Comparison of ENCODE assay signal across 8 cellular contexts in the genomic region with DNA sequence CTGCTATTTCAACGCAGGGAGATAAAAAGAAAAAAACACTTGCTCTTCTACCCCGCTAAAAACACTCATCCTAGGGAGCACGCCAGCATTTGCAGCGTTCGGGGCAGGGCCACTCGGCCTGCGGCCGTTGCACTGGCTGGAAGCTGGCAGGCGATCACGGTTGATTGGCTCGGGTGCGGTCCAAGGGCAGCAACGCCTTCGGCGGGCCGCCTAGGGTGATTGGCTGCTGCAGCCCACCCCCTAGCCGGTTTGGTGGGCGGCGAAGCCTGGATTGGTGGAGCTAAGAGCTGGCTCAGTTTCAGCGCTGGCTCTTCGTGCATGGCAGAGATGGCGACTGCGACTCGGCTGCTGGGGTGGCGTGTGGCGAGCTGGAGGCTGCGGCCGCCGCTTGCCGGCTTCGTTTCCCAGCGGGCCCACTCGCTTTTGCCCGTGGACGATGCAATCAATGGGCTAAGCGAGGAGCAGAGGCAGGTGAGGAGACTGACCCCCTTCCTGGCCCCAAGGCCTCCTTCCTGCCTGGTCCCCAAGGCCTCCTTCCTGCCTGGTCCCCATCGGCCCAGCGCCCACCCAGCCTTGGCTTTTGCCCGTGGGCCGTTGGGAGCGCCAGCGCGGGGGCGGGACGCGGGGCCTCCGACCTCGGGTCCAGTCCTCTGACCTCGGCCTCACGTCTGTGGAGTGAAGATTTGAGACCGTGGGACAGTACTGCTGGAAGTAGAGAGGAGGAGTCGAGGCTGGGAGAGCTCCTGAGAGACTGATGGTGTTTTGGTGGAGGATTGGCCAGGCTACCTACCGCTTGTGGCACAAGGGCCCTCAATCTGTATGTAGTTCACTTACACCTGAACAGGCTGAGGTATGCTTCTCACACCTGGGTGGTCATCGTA. TPM values are rescaled to one million over a fixed set of nuclear protein-coding genes. Genes with fewer than 3 reads are reported as not detected.
DNase-seq lines count a peak whose midpoint lies in the region; ATAC-seq and TF ChIP-seq lines count a peak whose summit lies in the region.

A gene (plus strand): TSS at position 295 of the 881 bp plus-strand sequence. CDS start 33 bp downstream, at position 328.

- no peaks in the 10 kb centered on the region for H4K20me1 ChIP-seq in Karpas-422 (ENCODE audit: insufficient read depth, low read depth, low read length)

- TF ChIP-seq POLR2A in esophagus squamous epithelium (IDR thresholded peaks at IDR 0.05), result peak in 2 of 4 donors; percentile 42 to 62

- peak within 1 kb of the TSS; percentile 59 for H3K27ac ChIP-seq in Karpas-422 (ENCODE audit: low read length)
- H3K27ac ChIP-seq in esophagus squamous epithelium, result peak within 1 kb of the TSS; percentile 44 to 85 (median 73)

- DNase-seq in DMS53 treated with DMSO at 0.1 percent for 48 hours (lab: John Stamatoyannopoulos, UW; ENCODE audit: unreplicated experiment), result peak; percentile 72
- DNase-seq in Karpas-422, result peak; percentile 97
- peak; percentile 97 for DNase-seq in RKO (ENCODE audit: low spot score)
- DNase-seq in activated T-helper 1 cell treated with Interleukin-2 at 50 U/mL for 16 hours (ENCODE audit: low read depth), result peak; percentile 78
- peak; percentile 72 for DNase-seq in esophagus squamous epithelium (lab: John Stamatoyannopoulos, UW)
- DNase-seq in myocyte (ENCODE audit: low read depth), result peak; percentile 97
- peak; percentile 90 to 92 for DNase-seq in stimulated activated CD8-positive, alpha-beta memory T cell treated with anti-CD3 and anti-CD28 coated beads, Interleukin-7, amount 100 ng/mL, for 48 hours (ENCODE audit: extremely low read depth in 1 of 2, low read depth in 1 of 2)

- WGBS in esophagus squamous epithelium, 2 donors, result 4% methylated on average over 5 to 23 of the region's 54 CpGs

- peak within 1 kb of the TSS; percentile 75 for H2AFZ ChIP-seq in Karpas-422 (ENCODE audit: low read length)

- peak; percentile 82 for ATAC-seq in GM21786 (IDR thresholded peaks at IDR 0.05; ENCODE audit: unreplicated experiment)

- H3K9ac ChIP-seq in Karpas-422 (ENCODE audit: low read length), result peak within 1 kb of the TSS; percentile 89

- TF ChIP-seq CTCF in esophagus squamous epithelium (IDR thresholded peaks at IDR 0.05), result peak in 1 of 6 experiments; percentile 2

- H3K36me3 ChIP-seq in Karpas-422 (ENCODE audit: insufficient read depth, low read length) (peaks cover 19% of the 10 kb centered on the region; the same call in 1 of the 2 replicates), esophagus squamous epithelium (peaks cover 0 to 34% (median 0%) of the 10 kb centered on the region in 3 donors)

- intact Hi-C loops in esophagus squamous epithelium (cut with DNase I), result no loop called here

- H3K27me3 ChIP-seq in Karpas-422 (ENCODE audit: low read length) (no peaks in the 10 kb centered on the region), esophagus squamous epithelium (no peaks in the 10 kb centered on the region)

- H3K4me2 ChIP-seq in Karpas-422 (ENCODE audit: low read depth, low read length, poor library complexity, severe bottlenecking), result peak within 1 kb of the TSS; percentile 86

- H3K4me1 ChIP-seq in Karpas-422 (ENCODE audit: low read length) (peaks cover 26% of the 10 kb centered on the region), esophagus squamous epithelium (peaks cover 9 to 32% (median 16%) of the 10 kb centered on the region in 3 donors)

- no peaks in the 10 kb centered on the region for H3K9me2 ChIP-seq in Karpas-422 (replicated peaks; ENCODE audit: insufficient read depth, low read length)

- no peaks in the 10 kb centered on the region for H3K9me3 ChIP-seq in Karpas-422 (ENCODE audit: low read length)
- no peaks in the 10 kb centered on the region for H3K9me3 ChIP-seq in esophagus squamous epithelium

- peaks cover 29% of the 10 kb centered on the region for H3K79me2 ChIP-seq in Karpas-422 (ENCODE audit: low read length)

- peak within 1 kb of the TSS; percentile 77 for H3K4me3 ChIP-seq in Karpas-422 (ENCODE audit: low read length)
- peak within 1 kb of the TSS; percentile 51 to 78 (median 70) for H3K4me3 ChIP-seq in esophagus squamous epithelium

RNA-seq across cellular contexts. Expression of the gene that starts here (rescaled TPM):
- 38.1 and 56.4 TPM in 2 replicates for total RNA-seq in Karpas-422 (2014; rRNA removed; shearing (Covaris generic); ENCODE audit: low replicate concordance)
- total RNA-seq in esophagus squamous epithelium (10 to 100 TPM; 10.7 to 42.2 (median 15.4) TPM), myocyte (57.0 and 69.3 TPM in 2 replicates)
- polyA plus RNA-seq in myocyte (2012), result 64.4 TPM

Comparison
In these comparisons a context has a peak if more than half of its experiments do, and no peak if none do; other contexts are left out.
1. Peak in every context shown above with its lines: DNase-seq, ATAC-seq, H3K4me3 ChIP-seq and H3K27ac ChIP-seq.